In genomic region chr1:61950418-61950817, GRCh38 we compare ENCODE assay signal across 11 cellular contexts.
A peak's percentile ranks its signal among the peaks of the same experiment; 100 is the strongest.
DNase-seq lines count a peak whose midpoint lies in the region; ATAC-seq and TF ChIP-seq lines count a peak whose summit lies in the region.
"Had no signal": no experiment of that assay in that cellular context is flagged by ENCODE, and none has a peak within 500 bp of the region (broad histone marks: within the 10 kb centered on the region; RNA-seq: fewer than 3 reads in every experiment).

No MANE protein-coding gene starts in this region.

- H3K9me2 ChIP-seq in HCT116 (ENCODE audit: insufficient read depth): no peaks in the 10 kb centered on the region

- H3K4me1 ChIP-seq in HCT116 (ENCODE audit: control insufficient read depth in 1 of 2, insufficient read depth in 2 of 2, low read length in 2 of 2) (no peaks in the 10 kb centered on the region), iPS-18a (ENCODE audit: control insufficient read depth, low read depth, low read length) (peaks cover 41% of the 10 kb centered on the region), osteoblast (ENCODE audit: insufficient read depth, low read length) (no peaks in the 10 kb centered on the region)

- intact Hi-C loops in HCT116 (cut with micrococcal nuclease): loop anchor here (10.0 kb wide), 1 partner anchor 194 kb away; no protein-coding TSS in a partner anchor
- intact Hi-C loops in activated CD4-positive, alpha-beta memory T cell treated with anti-CD3 and anti-CD28 coated beads for 36 hours (cut with micrococcal nuclease): no loop called here

- H3K79me2 ChIP-seq in HCT116 (ENCODE audit: insufficient read depth, low read length) (no peaks in the 10 kb centered on the region), osteoblast (ENCODE audit: insufficient read depth, low read length) (no peaks in the 10 kb centered on the region)

- H2AFZ ChIP-seq in HCT116 (ENCODE audit: low read depth, low read length, poor library complexity, severe bottlenecking) (no peak overlapping the region), osteoblast (ENCODE audit: low read length) (no peak overlapping the region)

- no peaks in the 10 kb centered on the region for H4K20me1 ChIP-seq in HCT116 (ENCODE audit: insufficient read depth)
- H4K20me1 ChIP-seq in osteoblast (ENCODE audit: insufficient read depth, low read length): no peaks in the 10 kb centered on the region

- H3K4me1 Mint-ChIP-seq in activated CD4-positive, alpha-beta memory T cell treated with anti-CD3 and anti-CD28 coated beads for 36 hours (ENCODE audit: low read depth): no peaks in the 10 kb centered on the region
- H3K4me1 Mint-ChIP-seq: activated naive CD8-positive, alpha-beta T cell treated with anti-CD3 and anti-CD28 coated beads, Interleukin-2, amount 50 U/mL, for 24 hours had no signal

- no peaks in the 10 kb centered on the region for H3K9me3 ChIP-seq in HCT116 (ENCODE audit: control insufficient read depth in 1 of 2, insufficient read depth in 1 of 2, low read depth in 1 of 2, low read length in 2 of 2)
- H3K9me3 ChIP-seq in iPS-18a (ENCODE audit: control insufficient read depth, low read depth, low read length): no peaks in the 10 kb centered on the region
- H3K9me3 ChIP-seq in osteoblast (ENCODE audit: low read depth, low read length): no peaks in the 10 kb centered on the region
- H3K9me3 ChIP-seq: thoracic aorta had no signal

- DNase-seq in HCT116 (ENCODE audit: low read depth, low spot score) (no peak), SW480 (ENCODE audit: low spot score) (peak; percentile 11), osteoblast (ENCODE audit: insufficient read length, low spot score, missing footprints) (no peak), AG08396 (ENCODE audit: low spot score) (no peak)
- no peak for DNase-seq in activated CD4-positive, alpha-beta memory T cell treated with anti-CD3 and anti-CD28 coated beads for 36 hours
- DNase-seq: activated naive CD8-positive, alpha-beta T cell treated with anti-CD3 and anti-CD28 coated beads, Interleukin-2, amount 50 U/mL, for 24 hours had no signal

- no peaks in the 10 kb centered on the region for H3K36me3 Mint-ChIP-seq in activated CD4-positive, alpha-beta memory T cell treated with anti-CD3 and anti-CD28 coated beads for 36 hours

- H3K9ac ChIP-seq in HCT116 (ENCODE audit: low read length): no peak overlapping the region
- peak overlapping the region; percentile 56 for H3K9ac ChIP-seq in iPS-18a (ENCODE audit: low read length)

- no peak overlapping the region for H3K4me2 ChIP-seq in HCT116 (ENCODE audit: low read length)
- no peak overlapping the region for H3K4me2 ChIP-seq in osteoblast (ENCODE audit: insufficient read depth, low read length)

- TF ChIP-seq RAD21 in HCT116 (IDR thresholded peaks at IDR 0.05; ENCODE audit: low read depth): peak; percentile 40; the same call in 1 of the 2 replicates

- CTCF ChIA-PET in HCT116 (lab: Charles Lee): no interaction called here
- CTCF ChIA-PET in activated CD4-positive, alpha-beta memory T cell treated with anti-CD3 and anti-CD28 coated beads for 36 hours (lab: Charles Lee): no interaction called here

- H3K27ac ChIP-seq in C4-2B (no peak overlapping the region), HCT116 (ENCODE audit: low read depth, low read length) (no peak overlapping the region), iPS-18a (ENCODE audit: low read length) (peak overlapping the region; percentile 71), osteoblast (ENCODE audit: low read depth, low read length) (no peak overlapping the region)
- H3K27ac ChIP-seq: thoracic aorta had no signal

- H3K4me3 ChIP-seq in HCT116 (replicated peaks in 1 of 2; ENCODE audit: low read depth in 1 of 2, low read length in 2 of 2) (no peak overlapping the region), iPS-18a (ENCODE audit: low read length) (no peak overlapping the region), osteoblast (ENCODE audit: insufficient read depth, low read length) (no peak overlapping the region)
- H3K4me3 ChIP-seq: thoracic aorta had no signal

- POLR2A ChIA-PET in HCT116 (lab: Charles Lee): no interaction called here
- POLR2A ChIA-PET in activated CD4-positive, alpha-beta memory T cell treated with anti-CD3 and anti-CD28 coated beads for 36 hours (lab: Charles Lee): no interaction called here

- peak; percentile 63 for ATAC-seq in HCT116
- ATAC-seq in GM21576 (IDR thresholded peaks at IDR 0.05; ENCODE audit: unreplicated experiment): no peak
- ATAC-seq: activated naive CD8-positive, alpha-beta T cell treated with anti-CD3 and anti-CD28 coated beads, Interleukin-2, amount 50 U/mL, for 24 hours had no signal

- TF ChIP-seq POLR2A in HCT116 (IDR thresholded peaks at IDR 0.05; ENCODE audit: borderline replicate concordance, extremely low read depth, insufficient read depth, insufficient read length): no peak

- H3K9me3 Mint-ChIP-seq in activated CD4-positive, alpha-beta memory T cell treated with anti-CD3 and anti-CD28 coated beads for 36 hours: peaks cover 8% of the 10 kb centered on the region
- H3K9me3 Mint-ChIP-seq: activated naive CD8-positive, alpha-beta T cell treated with anti-CD3 and anti-CD28 coated beads, Interleukin-2, amount 50 U/mL, for 24 hours; T-helper 1 cell treated with Interleukin-12 subunit alpha and Interleukin-12 subunit beta and Interleukin-4 antibody, amounts not matched to agents 30 μg/mL and 1 μg/mL, for 36 hours had no signal

- TF ChIP-seq CTCF in C4-2B (conservative IDR thresholded peaks at IDR 0.05) (peak; percentile 64), HCT116 (IDR thresholded peaks at IDR 0.05 in 2 of 3, conservative IDR thresholded peaks at IDR 0.05 in 1 of 3; ENCODE audit: borderline replicate concordance in 1 of 3, insufficient read depth in 1 of 3, low read depth in 2 of 3, low read length in 2 of 3) (peak; percentile 11 to 62 (median 46); a peak in 4 of 6 replicates), osteoblast (IDR thresholded peaks at IDR 0.05; ENCODE audit: extremely low read depth, low read depth, low read length) (no peak)

- no peaks in the 10 kb centered on the region for H3K27me3 Mint-ChIP-seq in activated CD4-positive, alpha-beta memory T cell treated with anti-CD3 and anti-CD28 coated beads for 36 hours
- H3K27me3 Mint-ChIP-seq: activated naive CD8-positive, alpha-beta T cell treated with anti-CD3 and anti-CD28 coated beads, Interleukin-2, amount 50 U/mL, for 24 hours had no signal

- RAD21 ChIA-PET in HCT116 (lab: Charles Lee; ENCODE audit: low non-redundant PET in 1 of 2, low total read pairs in 2 of 2, uncharacterized antibody in 2 of 2, unreplicated experiment in 2 of 2): no interaction called here

- H3K27me3 ChIP-seq in HCT116 (ENCODE audit: insufficient read depth, low read length) (no peaks in the 10 kb centered on the region), iPS-18a (ENCODE audit: control insufficient read depth, insufficient read depth, low read length) (no peaks in the 10 kb centered on the region), osteoblast (ENCODE audit: insufficient read depth, low read length) (no peaks in the 10 kb centered on the region)

- H3K27ac Mint-ChIP-seq in activated CD4-positive, alpha-beta memory T cell treated with anti-CD3 and anti-CD28 coated beads for 36 hours: no peak overlapping the region
- H3K27ac Mint-ChIP-seq: activated naive CD8-positive, alpha-beta T cell treated with anti-CD3 and anti-CD28 coated beads, Interleukin-2, amount 50 U/mL, for 24 hours; T-helper 1 cell treated with Interleukin-12 subunit alpha and Interleukin-12 subunit beta and Interleukin-4 antibody, amounts not matched to agents 30 μg/mL and 1 μg/mL, for 36 hours had no signal

- H3K36me3 ChIP-seq in HCT116 (ENCODE audit: control insufficient read depth in 1 of 2, insufficient read depth in 2 of 2, low read length in 2 of 2) (no peaks in the 10 kb centered on the region), iPS-18a (ENCODE audit: control insufficient read depth, low read depth, low read length) (no peaks in the 10 kb centered on the region), osteoblast (ENCODE audit: insufficient read depth, low read length) (no peaks in the 10 kb centered on the region)
- H3K36me3 ChIP-seq: thoracic aorta had no signal

- no peak overlapping the region for H3K4me3 Mint-ChIP-seq in activated CD4-positive, alpha-beta memory T cell treated with anti-CD3 and anti-CD28 coated beads for 36 hours
- H3K4me3 Mint-ChIP-seq: activated naive CD8-positive, alpha-beta T cell treated with anti-CD3 and anti-CD28 coated beads, Interleukin-2, amount 50 U/mL, for 24 hours; T-helper 1 cell treated with Interleukin-12 subunit alpha and Interleukin-12 subunit beta and Interleukin-4 antibody, amounts not matched to agents 30 μg/mL and 1 μg/mL, for 36 hours had no signal

- no TSS peak for BruUV-seq in HCT116 (replicated peaks; lab: Mats Ljungman, UMichigan)

TF ChIP-seq in HCT116, 20 proteins besides CTCF, POLR2A, EP300 and RAD21:
- TF ChIP-seq CBX3 (IDR thresholded peaks at IDR 0.05; ENCODE audit: low read depth) (no peak), FOSL1 (IDR thresholded peaks at IDR 0.05; ENCODE audit: low read depth) (no peak), ZFX (IDR thresholded peaks at IDR 0.05) (no peak), SP1 (IDR thresholded peaks at IDR 0.05; ENCODE audit: low read depth) (no peak), SIN3A (IDR thresholded peaks at IDR 0.05; ENCODE audit: low read depth) (no peak), ATF3 (IDR thresholded peaks at IDR 0.05) (no peak), TCF7L2 (IDR thresholded peaks at IDR 0.05; ENCODE audit: borderline replicate concordance, extremely low read depth, insufficient read depth, insufficient read length) (no peak)
